ENCODE assay signal across 11 cellular contexts in the genomic region with DNA sequence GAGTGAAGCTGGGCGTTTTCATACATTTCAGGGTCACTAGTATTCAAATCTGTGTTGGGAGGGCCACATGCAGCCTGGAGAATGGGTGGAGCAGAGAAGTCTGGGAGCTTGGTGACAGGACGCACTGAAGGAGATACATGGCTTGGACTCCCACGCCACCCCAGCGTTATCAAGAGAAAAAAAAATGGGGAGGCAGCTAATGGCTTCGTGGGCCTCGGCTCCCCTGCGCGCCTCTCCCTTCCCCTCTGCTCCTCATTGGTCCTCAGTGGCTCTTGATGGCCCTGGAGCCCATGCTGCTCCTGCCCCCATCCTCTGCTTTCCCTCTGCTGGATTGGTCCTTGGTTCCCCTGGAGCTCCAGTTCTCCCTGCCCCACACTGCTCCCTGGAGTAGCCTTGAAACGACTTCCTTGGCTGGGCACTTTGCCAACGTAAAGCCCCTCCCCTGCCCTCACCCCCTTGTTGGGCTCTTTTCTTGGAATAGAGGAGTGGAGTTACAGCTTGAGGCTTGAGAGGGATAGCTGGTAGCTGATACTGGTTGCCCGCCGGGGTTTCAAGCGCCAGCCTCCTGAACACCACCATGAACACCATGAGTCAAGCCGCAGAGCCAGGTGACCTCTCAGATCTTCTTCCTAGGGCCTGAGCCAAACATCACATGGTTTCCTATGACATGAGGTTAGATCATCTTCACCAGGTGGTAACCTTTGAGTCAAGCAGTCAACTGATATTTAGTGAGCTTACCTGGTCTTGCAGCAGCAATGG.
A peak's percentile ranks its signal among the peaks of the same experiment; 100 is the strongest.
DNase-seq lines count a peak whose midpoint lies in the region; ATAC-seq, FAIRE-seq and TF ChIP-seq lines count a peak whose summit lies in the region.
"Had no signal": no experiment of that assay in that cellular context is flagged by ENCODE, and none has a peak within 500 bp of the region (broad histone marks: within the 10 kb centered on the region; RNA-seq: fewer than 3 reads in every experiment).

No MANE protein-coding gene starts in this region.

- no peak for TF ChIP-seq POLR2A in H54 (IDR thresholded peaks at IDR 0.05; ENCODE audit: low read depth, low read length)

- no peak overlapping the region for H3K27ac ChIP-seq in SJCRH30
- H3K27ac ChIP-seq: C4-2B, KMS-11 had no signal

- no peaks in the 10 kb centered on the region; the same call in 1 of the 2 replicates for H3K9me3 ChIP-seq in SJCRH30 (replicated peaks)

- peak; percentile 35 for ATAC-seq in central memory CD8-positive, alpha-beta T cell (replicated peaks; ENCODE audit: extremely low read depth, poor library complexity, severe bottlenecking)
- peak; percentile 13 to 38 for ATAC-seq in stimulated activated naive B cell treated with anti-CD40 and anti-IgM and Interleukin-4, amounts not matched to agents 10 μg/mL and 1 μg/mL and 100 μg/mL, for 72 hours (replicated peaks)
- ATAC-seq in HG03045 (IDR thresholded peaks at IDR 0.05; ENCODE audit: unreplicated experiment) (no peak), GM18498 (IDR thresholded peaks at IDR 0.05; ENCODE audit: unreplicated experiment) (no peak)

- H3K4me3 Mint-ChIP-seq in central memory CD8-positive, alpha-beta T cell: no peak overlapping the region
- no peak overlapping the region for H3K4me3 Mint-ChIP-seq in stimulated activated naive B cell treated with anti-CD40 and anti-IgM and Interleukin-4, amounts not matched to agents 10 μg/mL and 1 μg/mL and 100 μg/mL, for 72 hours
- H3K4me3 Mint-ChIP-seq: endodermal cell had no signal

- H3K4me3 ChIP-seq in SJCRH30: no peak overlapping the region

- peaks cover 77% of the 10 kb centered on the region for H3K4me1 Mint-ChIP-seq in central memory CD8-positive, alpha-beta T cell
- peaks cover 9 to 23% of the 10 kb centered on the region in 2 donors for H3K4me1 Mint-ChIP-seq in stimulated activated naive B cell treated with anti-CD40 and anti-IgM and Interleukin-4, amounts not matched to agents 10 μg/mL and 1 μg/mL and 100 μg/mL, for 72 hours

- peak overlapping the region; percentile 83 for H3K27ac Mint-ChIP-seq in central memory CD8-positive, alpha-beta T cell (ENCODE audit: low read depth)
- peak overlapping the region; percentile 25 for H3K27ac Mint-ChIP-seq in stimulated activated naive B cell treated with anti-CD40 and anti-IgM and Interleukin-4, amounts not matched to agents 10 μg/mL and 1 μg/mL and 100 μg/mL, for 72 hours
- H3K27ac Mint-ChIP-seq: endodermal cell had no signal

- H3K4me1 ChIP-seq in SJCRH30: peaks cover 26% of the 10 kb centered on the region

- no peak for FAIRE-seq in H54 (lab: Jason Lieb, UNC)

- no peaks in the 10 kb centered on the region for H3K27me3 ChIP-seq in SJCRH30

- peak; percentile 43 for DNase-seq in activated gamma-delta T cell treated with Interleukin-2 at 50 U/mL for 16 hours
- no peak for DNase-seq in activated gamma-delta T cell (lab: John Stamatoyannopoulos, UW)
- peak; percentile 11 to 32 for DNase-seq in SJCRH30
- DNase-seq in central memory CD8-positive, alpha-beta T cell (ENCODE audit: low spot score in 2 of 2): no peak
- DNase-seq in stimulated activated naive B cell treated with anti-CD40 and anti-IgM and Interleukin-4, amounts not matched to agents 10 μg/mL and 1 μg/mL and 100 μg/mL, for 72 hours: no peak
- DNase-seq in H54 (ENCODE audit: insufficient read length, low spot score): no peak

- H3K36me3 ChIP-seq in SJCRH30: no peaks in the 10 kb centered on the region

- H3K27me3 Mint-ChIP-seq in central memory CD8-positive, alpha-beta T cell: no peaks in the 10 kb centered on the region
- no peaks in the 10 kb centered on the region for H3K27me3 Mint-ChIP-seq in stimulated activated naive B cell treated with anti-CD40 and anti-IgM and Interleukin-4, amounts not matched to agents 10 μg/mL and 1 μg/mL and 100 μg/mL, for 72 hours

- H3K36me3 Mint-ChIP-seq in central memory CD8-positive, alpha-beta T cell (ENCODE audit: insufficient read depth): peaks cover 86% of the 10 kb centered on the region
- peaks cover 3% of the 10 kb centered on the region in 2 donors for H3K36me3 Mint-ChIP-seq in stimulated activated naive B cell treated with anti-CD40 and anti-IgM and Interleukin-4, amounts not matched to agents 10 μg/mL and 1 μg/mL and 100 μg/mL, for 72 hours

- H3K9me3 Mint-ChIP-seq in central memory CD8-positive, alpha-beta T cell: peaks cover 5% of the 10 kb centered on the region
- H3K9me3 Mint-ChIP-seq in stimulated activated naive B cell treated with anti-CD40 and anti-IgM and Interleukin-4, amounts not matched to agents 10 μg/mL and 1 μg/mL and 100 μg/mL, for 72 hours: peaks cover 0 to 4% of the 10 kb centered on the region in 2 donors

Comparison
In these comparisons a context has a peak if more than half of its experiments do, and no peak if none do; other contexts are left out.
1. DNase-seq: peak in activated gamma-delta T cell treated with Interleukin-2 at 50 U/mL for 16 hours (single experiment) and SJCRH30 (2 of 2); none in activated gamma-delta T cell (single experiment), central memory CD8-positive, alpha-beta T cell (0 of 2), stimulated activated naive B cell treated with anti-CD40 and anti-IgM and Interleukin-4, amounts not matched to agents 10 μg/mL and 1 μg/mL and 100 μg/mL, for 72 hours (single experiment) and H54 (single experiment).
2. ATAC-seq: peak in central memory CD8-positive, alpha-beta T cell (single experiment) and stimulated activated naive B cell treated with anti-CD40 and anti-IgM and Interleukin-4, amounts not matched to agents 10 μg/mL and 1 μg/mL and 100 μg/mL, for 72 hours (2 of 2); none in HG03045 (single experiment) and GM18498 (single experiment).